In genomic region chr10:1732501-1733123, GRCh38 we compare ENCODE assay signal across 28 cellular contexts. TPM values are rescaled to one million over a fixed set of nuclear protein-coding genes. Genes with fewer than 3 reads are reported as not detected.
DNase-seq lines count a peak whose midpoint lies in the region; ATAC-seq, FAIRE-seq and TF ChIP-seq lines count a peak whose summit lies in the region.
"Had no signal": no experiment of that assay in that cellular context is flagged by ENCODE, and none has a peak within 500 bp of the region (broad histone marks: within the 10 kb centered on the region; RNA-seq: fewer than 3 reads in every experiment).

No MANE protein-coding gene starts in this region.

- TF ChIP-seq CTCF in liver (IDR thresholded peaks at IDR 0.05; ENCODE audit: low read depth, low read length, missing input control) (no peak), HepG2 (CRISPR knock-in tag; IDR thresholded peaks at IDR 0.05) (no peak), glutamatergic neuron (IDR thresholded peaks at IDR 0.05; ENCODE audit: partially characterized antibody, unreplicated experiment) (no peak), upper lobe of right lung (IDR thresholded peaks at IDR 0.05) (no peak)

- TF ChIP-seq EP300 in HepG2 (IDR thresholded peaks at IDR 0.05; ENCODE audit: low read depth in 2 of 2, low read length in 2 of 2): no peak
- TF ChIP-seq EP300 in HepG2 (CRISPR knock-in tag; IDR thresholded peaks at IDR 0.05; ENCODE audit: borderline replicate concordance): no peak

- in situ Hi-C loops in HepG2 (cut with HindIII; ENCODE audit: extremely low pct_ligation_motif_present, low pct_unique_long_range_greater_than_20kb): no loop called here

- no peak for TF ChIP-seq RAD21 in liver (IDR thresholded peaks at IDR 0.05)
- no peak for TF ChIP-seq RAD21 in HepG2 (CRISPR knock-in tag; IDR thresholded peaks at IDR 0.05)

- H3K27ac Mint-ChIP-seq in glutamatergic neuron (ENCODE audit: unreplicated experiment): peak overlapping the region; percentile 69
- H3K27ac Mint-ChIP-seq: stimulated activated naive B cell treated with anti-CD40 and anti-IgM and Interleukin-4, amounts not matched to agents 10 μg/mL and 1 μg/mL and 100 μg/mL, for 72 hours had no signal

- H3K9me3 ChIP-seq in liver (ENCODE audit: control insufficient read depth in 4 of 4, low read length in 3 of 4) (no peaks in the 10 kb centered on the region), HepG2 (ENCODE audit: low read length) (no peaks in the 10 kb centered on the region), SK-N-MC (ENCODE audit: low read depth, low read length) (no peaks in the 10 kb centered on the region), upper lobe of right lung (no peaks in the 10 kb centered on the region)
- H3K9me3 ChIP-seq: BLaER1 treated with 17β-estradiol and CSF1 and Interleukin-3, amounts not matched to agents 10 nM and 100 nM; Caco-2; suprapubic skin had no signal

- POLR2A ChIA-PET in HepG2 (lab: Yijun Ruan, JAX): no interaction called here

- 29% methylated on average over 20 of the region's 20 CpGs for WGBS in liver
- WGBS in HepG2 (ENCODE audit: low lambda C conversion rate): 38% methylated on average over 19 of the region's 20 CpGs

- CTCF ChIA-PET in HepG2 (lab: Yijun Ruan, JAX; ENCODE audit: low intra/inter-chr PET ratio, low total read pairs): no interaction called here

- BruUV-seq in HepG2 (replicated peaks; lab: Mats Ljungman, UMichigan): no TSS peak

- peak overlapping the region; percentile 86 for H3K4me3 Mint-ChIP-seq in glutamatergic neuron (ENCODE audit: unreplicated experiment)
- H3K4me3 Mint-ChIP-seq: neural crest cell; stimulated activated naive B cell treated with anti-CD40 and anti-IgM and Interleukin-4, amounts not matched to agents 10 μg/mL and 1 μg/mL and 100 μg/mL, for 72 hours had no signal

- H3K4me2 ChIP-seq in HepG2 (ENCODE audit: low read depth, low read length): no peak overlapping the region
- H3K4me2 ChIP-seq: BLaER1 treated with 17β-estradiol and CSF1 and Interleukin-3, amounts not matched to agents 10 nM and 100 nM had no signal

- H3K36me3 ChIP-seq in liver (ENCODE audit: control insufficient read depth in 4 of 4, insufficient read depth in 3 of 4, low read depth in 1 of 4, low read length in 3 of 4) (no peaks in the 10 kb centered on the region), HepG2 (replicated peaks in 1 of 2; ENCODE audit: control insufficient read depth in 1 of 2, insufficient read depth in 2 of 2, low read length in 2 of 2) (no peaks in the 10 kb centered on the region), SK-N-MC (ENCODE audit: insufficient read depth, low read length) (no peaks in the 10 kb centered on the region), upper lobe of right lung (no peaks in the 10 kb centered on the region)
- H3K36me3 ChIP-seq: BLaER1 treated with 17β-estradiol and CSF1 and Interleukin-3, amounts not matched to agents 10 nM and 100 nM; suprapubic skin had no signal

- intact Hi-C loops in HepG2 (cut with micrococcal nuclease; ENCODE audit: unreplicated experiment): loop anchor here (5.0 kb wide), 1 partner anchor 620 kb away; no protein-coding TSS in a partner anchor
- intact Hi-C loops in upper lobe of right lung (cut with DNase I): no loop called here

- no peak for TF ChIP-seq POLR2A in HepG2 (IDR thresholded peaks at IDR 0.05; ENCODE audit: insufficient read depth in 1 of 2, low read depth in 2 of 2, low read length in 2 of 2)

- FAIRE-seq in HepG2 (lab: Jason Lieb, UNC): no peak
- FAIRE-seq: astrocyte, H1, urothelium cell line had no signal

- peaks cover 0 to 5% (median 0%) of the 10 kb centered on the region in 4 donors for H3K27me3 ChIP-seq in liver (ENCODE audit: control insufficient read depth in 4 of 4, insufficient read depth in 4 of 4, low read length in 3 of 4)
- H3K27me3 ChIP-seq in HepG2 (ENCODE audit: control insufficient read depth in 1 of 2, insufficient read depth in 2 of 2, low read length in 2 of 2): peaks cover 7 to 45% of the 10 kb centered on the region in 2 experiments
- H3K27me3 ChIP-seq in upper lobe of right lung: peaks cover 41% of the 10 kb centered on the region

- H3K4me3 ChIP-seq in liver (ENCODE audit: low read depth in 1 of 3, low read length in 3 of 3) (no peak overlapping the region), HepG2 (replicated peaks in 1 of 3; ENCODE audit: insufficient read depth in 1 of 3, low read depth in 2 of 3, low read length in 3 of 3) (no peak overlapping the region), SK-N-MC (peak overlapping the region; percentile 86), upper lobe of right lung (no peak overlapping the region)
- H3K4me3 ChIP-seq: BLaER1 treated with 17β-estradiol and CSF1 and Interleukin-3, amounts not matched to agents 10 nM and 100 nM; suprapubic skin had no signal

- ATAC-seq in HepG2: no peak
- peak; percentile 60 for ATAC-seq in upper lobe of right lung
- ATAC-seq in GM21825 (IDR thresholded peaks at IDR 0.05; ENCODE audit: unreplicated experiment): no peak
- no peak for ATAC-seq in HG02870 (IDR thresholded peaks at IDR 0.05; ENCODE audit: unreplicated experiment)
- ATAC-seq: stimulated activated naive B cell treated with anti-CD40 and anti-IgM and Interleukin-4, amounts not matched to agents 10 μg/mL and 1 μg/mL and 100 μg/mL, for 72 hours had no signal

- peaks cover 5% of the 10 kb centered on the region for H3K9me3 Mint-ChIP-seq in glutamatergic neuron (ENCODE audit: unreplicated experiment)
- H3K9me3 Mint-ChIP-seq: neural crest cell; stimulated activated naive B cell treated with anti-CD40 and anti-IgM and Interleukin-4, amounts not matched to agents 10 μg/mL and 1 μg/mL and 100 μg/mL, for 72 hours had no signal

- no peaks in the 10 kb centered on the region for H3K79me2 ChIP-seq in HepG2 (ENCODE audit: insufficient read depth, low read length)

- H3K27ac ChIP-seq in liver (ENCODE audit: low read depth in 1 of 2, low read length in 2 of 2) (no peak overlapping the region), HepG2 (ENCODE audit: extremely low read length, insufficient read depth, low read length) (no peak overlapping the region), SK-N-MC (no peak overlapping the region; the same call in 1 of the 2 replicates), upper lobe of right lung (no peak overlapping the region)
- H3K27ac ChIP-seq: BLaER1 treated with 17β-estradiol and CSF1 and Interleukin-3, amounts not matched to agents 10 nM and 100 nM; suprapubic skin had no signal

- H3K27me3 Mint-ChIP-seq in glutamatergic neuron (ENCODE audit: unreplicated experiment): peaks cover 4% of the 10 kb centered on the region

- H3K9ac ChIP-seq in liver (ENCODE audit: low read depth in 1 of 2, low read length in 2 of 2) (no peak overlapping the region), HepG2 (ENCODE audit: insufficient read depth, low read depth, low read length) (no peak overlapping the region), SK-N-MC (ENCODE audit: insufficient read length) (peak overlapping the region; percentile 74)
- H3K9ac ChIP-seq: BLaER1 treated with 17β-estradiol and CSF1 and Interleukin-3, amounts not matched to agents 10 nM and 100 nM had no signal

- H3K4me1 ChIP-seq in liver (ENCODE audit: control insufficient read depth in 4 of 4, insufficient read depth in 4 of 4, low read length in 3 of 4) (peaks cover 0 to 9% (median 2%) of the 10 kb centered on the region in 4 donors), HepG2 (ENCODE audit: insufficient read depth, low read length) (no peaks in the 10 kb centered on the region), upper lobe of right lung (peaks cover 5% of the 10 kb centered on the region)
- H3K4me1 ChIP-seq: Caco-2 had no signal

- no peaks in the 10 kb centered on the region for H3K36me3 Mint-ChIP-seq in glutamatergic neuron (ENCODE audit: unreplicated experiment)
- H3K36me3 Mint-ChIP-seq: stimulated activated naive B cell treated with anti-CD40 and anti-IgM and Interleukin-4, amounts not matched to agents 10 μg/mL and 1 μg/mL and 100 μg/mL, for 72 hours had no signal

- peaks cover 46% of the 10 kb centered on the region for H3K4me1 Mint-ChIP-seq in glutamatergic neuron (ENCODE audit: low read depth, unreplicated experiment)

- no peak overlapping the region for H2AFZ ChIP-seq in HepG2 (ENCODE audit: low read length)

- DNase-seq in HepG2 (ENCODE audit: low spot score) (no peak), SK-N-MC (ENCODE audit: low read depth, low spot score) (no peak), glutamatergic neuron (no peak), upper lobe of right lung (no peak), RPMI8226 (no peak)
- DNase-seq: activated CD4-positive, alpha-beta T cell treated with anti-CD3 and anti-CD28 coated beads for 4 hours; activated CD8-positive, alpha-beta memory T cell treated with anti-CD3 and anti-CD28 coated beads for 24 hours; activated gamma-delta T cell; activated T-cell treated with anti-CD3 and anti-CD28 coated beads, Interleukin-2, amount 50 U/mL, for 1 hour; Caco-2; dermis blood vessel endothelial cell; DND-41; head of caudate nucleus; MV-4-11; posterior cingulate gyrus; stimulated activated CD4-positive, alpha-beta T cell treated with anti-CD3 and anti-CD28 coated beads, Interleukin-4, amount 100 ng/mL, for 4 hours; stimulated activated naive B cell treated with anti-CD40 and anti-IgM and Interleukin-4, amounts not matched to agents 10 μg/mL and 1 μg/mL and 100 μg/mL, for 72 hours had no signal

- no peaks in the 10 kb centered on the region for H4K20me1 ChIP-seq in HepG2 (ENCODE audit: insufficient read depth, low read length)

RNA-seq across cellular contexts. Expression of gene ADARB2, which starts 4.7 kb away (rescaled TPM):
- under 1 TPM; 0.59 to 0.70 TPM for total RNA-seq in liver
- under 1 TPM in 1 of 2 donors, not detected in 1; 0.55 TPM for polyA plus RNA-seq in liver
- total RNA-seq in HepG2 (2016; rRNA removed; fragmentation: Illumina TruSeq; extraction: Trizol): not detected in 2 replicates
- not detected in 2 replicates for total RNA-seq in HepG2 (2016; cell fraction: cytosol; rRNA removed; fragmentation: Illumina TruSeq; extraction: Trizol; ENCODE audit: low read depth)
- total RNA-seq in HepG2 (2016; cell fraction: insoluble cytoplasmic fraction; rRNA removed; fragmentation: Illumina TruSeq; extraction: Trizol): not detected in 2 replicates
- not detected in 2 replicates for total RNA-seq in HepG2 (2016; cell fraction: membrane; rRNA removed; fragmentation: Illumina TruSeq; extraction: Trizol)
- total RNA-seq in HepG2 (2016; cell fraction: nucleus; rRNA removed; fragmentation: Illumina TruSeq; extraction: Trizol): not detected in 2 replicates
- polyA plus RNA-seq in HepG2 (2011; rRNA removed): not detected in 2 replicates
- not detected in 2 replicates for polyA plus RNA-seq in HepG2 (2011; cell fraction: cytosol; rRNA removed)
- 0.10 TPM in 1 of 2 replicates, not detected in the other for polyA plus RNA-seq in HepG2 (2011; cell fraction: nucleus; rRNA removed)
- polyA plus RNA-seq in HepG2 (2012): not detected in 2 replicates
- polyA plus RNA-seq in HepG2 (2016; cell fraction: cytosol; fragmentation: Illumina TruSeq; extraction: Trizol; ENCODE audit: low read depth): not detected in 2 replicates
- polyA plus RNA-seq in HepG2 (2016; cell fraction: insoluble cytoplasmic fraction; fragmentation: Illumina TruSeq; extraction: Trizol; ENCODE audit: low read depth): not detected in 2 replicates
- not detected in 2 replicates for polyA plus RNA-seq in HepG2 (2016; cell fraction: membrane; fragmentation: Illumina TruSeq; extraction: Trizol; ENCODE audit: low read depth)
- polyA plus RNA-seq in HepG2 (2016; cell fraction: nucleus; fragmentation: Illumina TruSeq; extraction: Trizol; ENCODE audit: insufficient read depth, low read depth): not detected in 2 replicates
- not detected in 2 replicates for polyA minus RNA-seq in HepG2 (2011; rRNA and poly(A)+ RNA removed; ENCODE audit: low replicate concordance)
- not detected in 2 replicates for polyA minus RNA-seq in HepG2 (2011; cell fraction: cytosol; rRNA and poly(A)+ RNA removed)
- polyA minus RNA-seq in HepG2 (2011; cell fraction: nucleus; rRNA and poly(A)+ RNA removed): not detected in 2 replicates
- total RNA-seq in glutamatergic neuron (ENCODE audit: unreplicated experiment): 20.6 TPM
- total RNA-seq in upper lobe of right lung: 1.2 TPM
- total RNA-seq: dermis blood vessel endothelial cell; T-helper 2 cell treated with Interferon-gamma antibody and Interleukin-4, amounts not matched to agents 100 ng/mL and 5 ng/mL, for 36 hours had no signal
- polyA plus RNA-seq: AG04450 had no signal
